In genomic region chr9:131421691-131422090, GRCh38 we compare ENCODE assay signal across 12 cellular contexts. TPM values are rescaled to one million over a fixed set of nuclear protein-coding genes. Genes with fewer than 3 reads are reported as not detected.
DNase-seq lines count a peak whose midpoint lies in the region; ATAC-seq and TF ChIP-seq lines count a peak whose summit lies in the region.
"Had no signal": no experiment of that assay in that cellular context is flagged by ENCODE, and none has a peak within 500 bp of the region (broad histone marks: within the 10 kb centered on the region; RNA-seq: fewer than 3 reads in every experiment).

No MANE protein-coding gene starts in this region.

- H3K36me3 Mint-ChIP-seq in CD8-positive, alpha-beta T cell, result peaks cover 33% of the 10 kb centered on the region

- H3K4me3 ChIP-seq in CD8-positive, alpha-beta T cell (ENCODE audit: low read depth, low read length), result no peak overlapping the region
- H3K4me3 ChIP-seq in RWPE2 (ENCODE audit: severe bottlenecking) (no peak overlapping the region), left ventricle myocardium inferior (no peak overlapping the region), psoas muscle (no peak overlapping the region)
- H3K4me3 ChIP-seq: K562, tibial artery had no signal

- H3K4me1 Mint-ChIP-seq in CD8-positive, alpha-beta T cell (ENCODE audit: low read depth), result peaks cover 81% of the 10 kb centered on the region

- H3K9me3 Mint-ChIP-seq in CD8-positive, alpha-beta T cell, result no peaks in the 10 kb centered on the region
- H3K9me3 Mint-ChIP-seq: activated B cell treated with CpG ODN at 0.5 μM for 24 hours had no signal

- ATAC-seq in CD8-positive, alpha-beta T cell, result no peak
- no peak for ATAC-seq in RWPE2 (ENCODE audit: low read depth)
- ATAC-seq in psoas muscle, result no peak
- ATAC-seq in HG02973 (IDR thresholded peaks at IDR 0.05; ENCODE audit: unreplicated experiment), result no peak
- ATAC-seq: K562 had no signal

- H3K27ac Mint-ChIP-seq in CD8-positive, alpha-beta T cell, result peak overlapping the region; percentile 82

- H3K27ac ChIP-seq in CD8-positive, alpha-beta T cell (ENCODE audit: low read depth, low read length), result no peak overlapping the region
- H3K27ac ChIP-seq in RWPE2 (ENCODE audit: poor library complexity, severe bottlenecking), result peak overlapping the region; percentile 78
- peak overlapping the region; percentile 76 for H3K27ac ChIP-seq in left ventricle myocardium inferior (replicated peaks)
- H3K27ac ChIP-seq in psoas muscle, result peak overlapping the region; percentile 84

- 43 to 73% (median 44%) methylated on average over 8 of the region's 8 CpGs for WGBS in psoas muscle, 3 donors

- POLR2A ChIA-PET in CD8-positive, alpha-beta T cell (lab: Charles Lee), result no interaction called here

- H3K36me3 ChIP-seq in CD8-positive, alpha-beta T cell (ENCODE audit: insufficient read depth, low read length), result peaks cover 6% of the 10 kb centered on the region
- H3K36me3 ChIP-seq in RWPE2 (ENCODE audit: low read depth) (peaks cover 27% of the 10 kb centered on the region), left ventricle myocardium inferior (no peaks in the 10 kb centered on the region), psoas muscle (ENCODE audit: insufficient read depth in 1 of 2, low read depth in 1 of 2) (no peaks in the 10 kb centered on the region)
- H3K36me3 ChIP-seq: tibial artery had no signal

- no peaks in the 10 kb centered on the region for H3K9me3 ChIP-seq in CD8-positive, alpha-beta T cell (ENCODE audit: low read length)
- H3K9me3 ChIP-seq in RWPE2 (ENCODE audit: severe bottlenecking) (no peaks in the 10 kb centered on the region), left ventricle myocardium inferior (replicated peaks) (no peaks in the 10 kb centered on the region), psoas muscle (no peaks in the 10 kb centered on the region)
- H3K9me3 ChIP-seq: neutrophil, tibial artery had no signal

- H3K27me3 Mint-ChIP-seq in CD8-positive, alpha-beta T cell (ENCODE audit: low read depth), result no peaks in the 10 kb centered on the region
- H3K27me3 Mint-ChIP-seq: activated B cell treated with CpG ODN at 0.5 μM for 24 hours had no signal

- peaks cover 75% of the 10 kb centered on the region for H3K4me1 ChIP-seq in CD8-positive, alpha-beta T cell (ENCODE audit: insufficient read depth, low read length)
- H3K4me1 ChIP-seq in RWPE2 (ENCODE audit: insufficient read depth, poor library complexity, severe bottlenecking), result peaks cover 47% of the 10 kb centered on the region
- H3K4me1 ChIP-seq in left ventricle myocardium inferior, result peaks cover 90% of the 10 kb centered on the region
- peaks cover 78% of the 10 kb centered on the region for H3K4me1 ChIP-seq in psoas muscle

- intact Hi-C loops in CD8-positive, alpha-beta T cell (cut with DNase I, micrococcal nuclease), result no loop called here
- intact Hi-C loops in left ventricle myocardium inferior (cut with micrococcal nuclease) (no loop called here), psoas muscle (cut with DNase I) (loop anchor here (2.0 to 5.0 kb wide), 2 partner anchors 27 to 39 kb away; partner anchors contain the start of gene PRRC2B (in 1 of the 2))

- H3K4me3 Mint-ChIP-seq in CD8-positive, alpha-beta T cell, result no peak overlapping the region
- H3K4me3 Mint-ChIP-seq: activated B cell treated with CpG ODN at 0.5 μM for 24 hours had no signal

- H3K27me3 ChIP-seq in CD8-positive, alpha-beta T cell (ENCODE audit: insufficient read depth, low read length), result no peaks in the 10 kb centered on the region
- H3K27me3 ChIP-seq in RWPE2 (ENCODE audit: insufficient read depth, poor library complexity, severe bottlenecking), result no peaks in the 10 kb centered on the region
- H3K27me3 ChIP-seq in left ventricle myocardium inferior (ENCODE audit: low read depth), result no peaks in the 10 kb centered on the region
- H3K27me3 ChIP-seq in psoas muscle (ENCODE audit: insufficient read depth in 3 of 3, low read length in 2 of 3), result no peaks in the 10 kb centered on the region
- H3K27me3 ChIP-seq: neutrophil, tibial artery had no signal

- no peak for TF ChIP-seq CTCF in CD8-positive, alpha-beta T cell (IDR thresholded peaks at IDR 0.05)
- TF ChIP-seq CTCF in RWPE2 (IDR thresholded peaks at IDR 0.05; ENCODE audit: poor library complexity, severe bottlenecking), result no peak
- TF ChIP-seq CTCF in left ventricle myocardium inferior (IDR thresholded peaks at IDR 0.05; ENCODE audit: borderline replicate concordance), result no peak
- TF ChIP-seq CTCF in psoas muscle (IDR thresholded peaks at IDR 0.05), result no peak

- DNase-seq in CD8-positive, alpha-beta T cell, result no peak
- DNase-seq in RWPE2 (ENCODE audit: low spot score), result no peak
- no peak for DNase-seq in left ventricle myocardium inferior
- peak in 1 of 2 donors; percentile 36 for DNase-seq in psoas muscle
- DNase-seq in ACHN, result no peak
- DNase-seq in NCI-H1105 treated with DMSO at 0.1 percent for 48 hours (lab: John Stamatoyannopoulos, UW), result no peak
- DNase-seq: activated B cell treated with CpG ODN at 0.5 μM for 24 hours, NCI-H2081 treated with DMSO at 0.1 percent for 48 hours, tibial artery had no signal

- in situ Hi-C loops in ACHN (cut with HindIII; ENCODE audit: low pct_ligation_motif_present, low pct_unique_long_range_greater_than_20kb, low sequenced_read_pairs), result no loop called here

- CTCF ChIA-PET in CD8-positive, alpha-beta T cell (lab: Charles Lee), result no interaction called here

RNA-seq across cellular contexts. Expression of gene PRRC2B, which starts 27.8 kb away (rescaled TPM):
- total RNA-seq in CD8-positive, alpha-beta T cell, result 100 to 1,000 TPM; 234 to 251 TPM
- total RNA-seq in left ventricle myocardium inferior (109 TPM), psoas muscle (100 to 1,000 TPM in 1 of 4 donors, 10 to 100 TPM in 3; 63.6 to 114 (median 78.7) TPM)
- 10 to 100 TPM; 22.7 to 42.1 (median 27.5) TPM for polyA plus RNA-seq in psoas muscle

Comparison
In these comparisons a context has a peak if more than half of its experiments do, and no peak if none do; other contexts are left out.
1. intact Hi-C loops: an anchor here in psoas muscle (2.0 to 5.0 kb wide); none called in CD8-positive, alpha-beta T cell and left ventricle myocardium inferior.